In the genomic region with DNA sequence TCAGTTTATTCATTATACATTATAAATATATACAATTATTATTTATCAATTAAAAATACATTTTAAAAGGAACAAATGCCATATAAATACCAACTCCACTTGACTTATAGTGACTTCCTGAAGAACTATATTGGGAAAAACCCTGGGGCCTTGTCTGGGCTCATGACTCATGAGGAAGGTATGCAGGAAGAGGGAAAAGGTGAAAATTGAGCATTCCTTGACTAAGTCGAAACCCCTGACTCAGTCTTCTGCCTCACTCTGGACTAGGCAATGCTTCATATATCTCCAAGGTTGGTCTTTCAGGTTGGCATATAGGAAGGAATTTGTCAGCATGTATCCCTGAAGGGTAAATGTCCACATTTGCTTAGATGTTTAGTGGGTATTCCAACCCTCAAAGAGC, we compare ENCODE assay signal across 1 cellular context.
A peak's percentile ranks its signal among the peaks of the same experiment; 100 is the strongest.
TF ChIP-seq lines count a peak whose summit lies in the region.

No MANE protein-coding gene starts in this region.

TF ChIP-seq in SK-N-SH, 30 proteins besides CTCF, POLR2A, EP300 and RAD21 (continued from another document):
- TF ChIP-seq ELF1 (IDR thresholded peaks at IDR 0.05) (0 out of 2 replicates have a peak, but pooled peaks have one; percentile 12), YY1 (IDR thresholded peaks at IDR 0.05; ENCODE audit: low read depth) (no peak), GATA2 (CRISPR knock-in tag; IDR thresholded peaks at IDR 0.05) (no peak), RCOR1 (IDR thresholded peaks at IDR 0.05; ENCODE audit: low read length) (no peak), RXRA (IDR thresholded peaks at IDR 0.05; ENCODE audit: borderline replicate concordance, low read depth) (no peak), JUND (IDR thresholded peaks at IDR 0.05) (peak; percentile 51; the same call in 1 of the 2 replicates)
